Comparison of ENCODE assay signal across 9 cellular contexts in genomic region chr7:98870071-98870651, GRCh38. TPM values are rescaled to one million over a fixed set of nuclear protein-coding genes. Genes with fewer than 3 reads are reported as not detected.
DNase-seq lines count a peak whose midpoint lies in the region; ATAC-seq and TF ChIP-seq lines count a peak whose summit lies in the region.
"Had no signal": no experiment of that assay in that cellular context is flagged by ENCODE, and none has a peak within 500 bp of the region (broad histone marks: within the 10 kb centered on the region; RNA-seq: fewer than 3 reads in every experiment).

No MANE protein-coding gene starts in this region.

- WGBS in ovary, 3 donors, result 0 to 2% (median 1%) methylated on average over 39 to 44 of the region's 44 CpGs
- WGBS in upper lobe of left lung, 2 donors, result 1 to 2% methylated on average over 14 to 36 of the region's 44 CpGs

- intact Hi-C loops in ovary (cut with DNase I), result no loop called here

- H3K27me3 ChIP-seq in NT2/D1 (ENCODE audit: insufficient read depth, insufficient read length) (peaks cover 29% of the 10 kb centered on the region), ovary (no peaks in the 10 kb centered on the region), upper lobe of left lung (peaks cover 0 to 18% (median 10%) of the 10 kb centered on the region in 4 donors)

- H3K4me3 ChIP-seq in NT2/D1 (ENCODE audit: insufficient read length, low read depth) (peak overlapping the region; percentile 49), ovary (peak overlapping the region; percentile 14), upper lobe of left lung (peak overlapping the region in 3 of 4 donors; percentile 36 to 49 (median 45))

- TF ChIP-seq POLR2A in ovary (IDR thresholded peaks at IDR 0.05) (no peak), upper lobe of left lung (IDR thresholded peaks at IDR 0.05) (no peak)

- H3K36me3 ChIP-seq in NT2/D1 (ENCODE audit: insufficient read depth, insufficient read length, low read length) (no peaks in the 10 kb centered on the region), ovary (no peaks in the 10 kb centered on the region), upper lobe of left lung (no peaks in the 10 kb centered on the region)

- ATAC-seq in HG03064 (IDR thresholded peaks at IDR 0.05; ENCODE audit: low read depth, unreplicated experiment) (peak; percentile 94), upper lobe of left lung (ENCODE audit: low FRiP score in 2 of 2) (peak in 1 of 2 donors; percentile 42)

- TF ChIP-seq EP300 in ovary (IDR thresholded peaks at IDR 0.05), result no peak
- TF ChIP-seq EP300 in upper lobe of left lung (IDR thresholded peaks at IDR 0.05), result no peak

- H3K9me3 ChIP-seq in NT2/D1 (ENCODE audit: insufficient read depth, low read length) (no peaks in the 10 kb centered on the region), ovary (no peaks in the 10 kb centered on the region), upper lobe of left lung (no peaks in the 10 kb centered on the region)

- H3K27ac ChIP-seq in ovary, result no peak overlapping the region
- no peak overlapping the region for H3K27ac ChIP-seq in upper lobe of left lung

- TF ChIP-seq CTCF in ovary (IDR thresholded peaks at IDR 0.05), result no peak
- TF ChIP-seq CTCF in upper lobe of left lung (IDR thresholded peaks at IDR 0.05), result no peak

- H3K4me1 ChIP-seq in NT2/D1 (ENCODE audit: insufficient read depth, insufficient read length), result peaks cover 11% of the 10 kb centered on the region
- H3K4me1 ChIP-seq in ovary (ENCODE audit: insufficient read depth), result no peaks in the 10 kb centered on the region
- H3K4me1 ChIP-seq in upper lobe of left lung, result peaks cover 13 to 18% (median 17%) of the 10 kb centered on the region in 4 donors

- peak overlapping the region; percentile 70 for H3K9ac ChIP-seq in NT2/D1 (ENCODE audit: insufficient read length, low read depth)

- DNase-seq in NCI-H146 (lab: John Stamatoyannopoulos, UW), result peak; percentile 20
- DNase-seq in NCI-H146 treated with DMSO at 0.1 percent for 48 hours (lab: John Stamatoyannopoulos, UW; ENCODE audit: unreplicated experiment), result no peak
- DNase-seq in NT2/D1 (ENCODE audit: low read depth, low spot score), result no peak
- peak; percentile 21 to 40 for DNase-seq in activated T-helper 1 cell treated with anti-CD3 and anti-CD28 coated beads, Interleukin-2, amount 50 U/mL, for 16 hours (ENCODE audit: low read depth in 1 of 2, low spot score in 1 of 2)
- peak; percentile 23 for DNase-seq in fibroblast of peridontal ligament (ENCODE audit: extremely low read depth)
- DNase-seq in ovary, result peak in 2 of 5 donors; percentile 32 to 37
- DNase-seq in upper lobe of left lung, result peak; percentile 30 to 86

RNA-seq across cellular contexts. Expression of gene TMEM130, which starts 0.3 kb away (rescaled TPM):
- total RNA-seq in ovary (1 to 10 TPM in 1 of 7 donors, under 1 TPM in 6; 0.12 to 1.6 (median 0.73) TPM), upper lobe of left lung (10 to 100 TPM in 1 of 6 donors, 1 to 10 TPM in 4, under 1 TPM in 1; 0.30 to 10.2 (median 2.7) TPM)
- polyA plus RNA-seq in ovary, result 1 to 10 TPM in 1 of 2 donors, under 1 TPM in 1; 0.34 to 1.3 TPM
- total RNA-seq: pulmonary artery endothelial cell had no signal

RNA-seq across cellular contexts. Expression of gene TRRAP, which starts 8.2 kb away (rescaled TPM):
- total RNA-seq in ovary (10 to 100 TPM; 26.0 to 47.9 (median 37.9) TPM), upper lobe of left lung (10 to 100 TPM; 29.1 to 53.4 (median 37.5) TPM)
- polyA plus RNA-seq in ovary, result 10 to 100 TPM; 15.9 to 20.3 TPM

Comparison
In these comparisons a context has a peak if more than half of its experiments do, and no peak if none do; other contexts are left out.
1. DNase-seq: peak in NCI-H146 (single experiment), activated T-helper 1 cell treated with anti-CD3 and anti-CD28 coated beads, Interleukin-2, amount 50 U/mL, for 16 hours (2 of 2), fibroblast of peridontal ligament (single experiment) and upper lobe of left lung (2 of 2); none in NCI-H146 treated with DMSO at 0.1 percent for 48 hours (single experiment) and NT2/D1 (single experiment).
2. Peak in every context shown above with its lines, with median percentiles within 50 percentile points of each other: H3K4me3 ChIP-seq.